ENCODE assay signal across 17 cellular contexts in the genomic region with DNA sequence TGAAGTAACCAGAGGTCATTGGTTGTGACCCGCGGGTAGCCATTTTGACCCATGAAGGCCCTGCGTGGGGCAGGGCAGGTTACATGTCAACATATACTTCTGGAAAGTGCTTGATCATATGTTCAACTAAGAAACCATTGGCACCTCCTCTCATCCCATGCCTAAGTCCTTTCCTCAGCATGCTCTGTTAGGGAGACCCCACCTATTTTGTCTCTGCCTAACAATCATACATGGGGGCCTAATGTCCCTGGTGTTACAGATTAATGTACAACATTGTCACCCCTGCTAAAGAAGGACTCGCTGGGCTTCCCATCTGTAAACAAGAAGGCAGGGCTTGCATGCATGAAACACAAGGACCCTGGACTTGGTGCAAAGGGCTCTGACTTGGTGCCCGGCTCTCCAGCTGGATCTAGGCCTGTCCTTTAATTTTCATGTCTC.
DNase-seq lines count a peak whose midpoint lies in the region; ATAC-seq and TF ChIP-seq lines count a peak whose summit lies in the region.
"Had no signal": no experiment of that assay in that cellular context is flagged by ENCODE, and none has a peak within 500 bp of the region (broad histone marks: within the 10 kb centered on the region; RNA-seq: fewer than 3 reads in every experiment).

No MANE protein-coding gene starts in this region.

- no peak overlapping the region for H3K4me3 ChIP-seq in right cardiac atrium (ENCODE audit: low read length)
- H3K4me3 ChIP-seq: esophagus squamous epithelium, K562, spleen, uterus had no signal

- peaks cover 37% of the 10 kb centered on the region for H3K4me1 Mint-ChIP-seq in activated B cell treated with CpG ODN at 0.5 μM for 24 hours

- H3K27me3 Mint-ChIP-seq in activated B cell treated with CpG ODN at 0.5 μM for 24 hours, result no peaks in the 10 kb centered on the region

- DNase-seq in activated B cell treated with CpG ODN at 0.5 μM for 24 hours (no peak), DMS153 treated with DMSO at 0.1 percent for 48 hours (lab: John Stamatoyannopoulos, UW; ENCODE audit: unreplicated experiment) (no peak), GM03348 (ENCODE audit: low spot score) (no peak), right cardiac atrium (no peak)
- DNase-seq in stimulated activated CD4-positive, alpha-beta T cell treated with anti-CD3 and anti-CD28 coated beads, Interleukin-4, amount 100 ng/mL, for 24 hours, result no peak
- DNase-seq: activated naive CD4-positive, alpha-beta T cell; Caco-2; dermis blood vessel endothelial cell; esophagus squamous epithelium; NCI-H446; spleen; uterus had no signal

- H3K4me1 ChIP-seq in right cardiac atrium (ENCODE audit: control insufficient read depth, insufficient read depth, low read length), result no peaks in the 10 kb centered on the region
- H3K4me1 ChIP-seq: Caco-2, esophagus squamous epithelium, uterus had no signal

- peak overlapping the region; percentile 47 for H3K27ac Mint-ChIP-seq in activated B cell treated with CpG ODN at 0.5 μM for 24 hours

- POLR2A ChIA-PET in activated B cell treated with CpG ODN at 0.5 μM for 24 hours (lab: Charles Lee), result interaction anchor here (1.3 kb wide), 1 partner anchor 9 kb away, joined by 4 read pairs; no protein-coding TSS in a partner anchor

- H3K4me3 Mint-ChIP-seq in activated B cell treated with CpG ODN at 0.5 μM for 24 hours, result peak overlapping the region; percentile 1

- no peaks in the 10 kb centered on the region for H3K27me3 ChIP-seq in right cardiac atrium (ENCODE audit: control insufficient read depth, insufficient read depth)
- H3K27me3 ChIP-seq: esophagus squamous epithelium, spleen, uterus had no signal

- no peak for TF ChIP-seq CTCF in activated B cell treated with CpG ODN at 0.5 μM for 24 hours (IDR thresholded peaks at IDR 0.05)

- CTCF ChIA-PET in activated B cell treated with CpG ODN at 0.5 μM for 24 hours (lab: Charles Lee), result interaction anchor here (0.9 kb wide), 1 partner anchor 450 kb away, joined by 3 read pairs; no protein-coding TSS in a partner anchor

- H3K9me3 Mint-ChIP-seq in activated B cell treated with CpG ODN at 0.5 μM for 24 hours, result no peaks in the 10 kb centered on the region

- H3K36me3 Mint-ChIP-seq in activated B cell treated with CpG ODN at 0.5 μM for 24 hours (ENCODE audit: low read depth), result no peaks in the 10 kb centered on the region

- ATAC-seq in GM18502 (IDR thresholded peaks at IDR 0.05; ENCODE audit: poor library complexity, unreplicated experiment), result peak; percentile 19
- ATAC-seq in GM21526 (IDR thresholded peaks at IDR 0.05; ENCODE audit: low FRiP score, unreplicated experiment), result peak; percentile 17
- peak; percentile 3 for ATAC-seq in HG02981 (IDR thresholded peaks at IDR 0.05; ENCODE audit: unreplicated experiment)
- no peak for ATAC-seq in activated B cell treated with CpG ODN at 0.5 μM for 24 hours (ENCODE audit: low read depth)
- ATAC-seq in right cardiac atrium, result no peak
- ATAC-seq: K562, SK-N-SH treated with all-trans-retinoic acid at 6 μM for 48 hours had no signal

- intact Hi-C loops in activated B cell treated with CpG ODN at 0.5 μM for 24 hours (cut with micrococcal nuclease) (loop anchor here (1.0 kb wide), 1 partner anchor 43 kb away; no protein-coding TSS in a partner anchor), right cardiac atrium (cut with DNase I) (no loop called here)

- WGBS in right cardiac atrium, result 98% methylated on average over 5 of the region's 5 CpGs

- no peak overlapping the region for H3K27ac ChIP-seq in right cardiac atrium (ENCODE audit: low read length)
- H3K27ac ChIP-seq: esophagus squamous epithelium, uterus had no signal

- H3K9me3 ChIP-seq in right cardiac atrium (ENCODE audit: control insufficient read depth, low read length), result no peaks in the 10 kb centered on the region
- H3K9me3 ChIP-seq: Caco-2, esophagus squamous epithelium, spleen, uterus had no signal

Comparison
In these comparisons a context has a peak if more than half of its experiments do, and no peak if none do; other contexts are left out.
1. ATAC-seq: peak in GM18502 (single experiment), GM21526 (single experiment) and HG02981 (single experiment); none in activated B cell treated with CpG ODN at 0.5 μM for 24 hours (single experiment) and right cardiac atrium (0 of 2).